Comparison of ENCODE assay signal across 12 cellular contexts in genomic region chr9:15144567-15145174, GRCh38.
DNase-seq lines count a peak whose midpoint lies in the region; ATAC-seq, FAIRE-seq and TF ChIP-seq lines count a peak whose summit lies in the region.
"Had no signal": no experiment of that assay in that cellular context is flagged by ENCODE, and none has a peak within 500 bp of the region (broad histone marks: within the 10 kb centered on the region; RNA-seq: fewer than 3 reads in every experiment).

No MANE protein-coding gene starts in this region.

- TF ChIP-seq EP300 in Ishikawa (IDR thresholded peaks at IDR 0.05; ENCODE audit: borderline replicate concordance): no peak

- intact Hi-C loops in pancreas (cut with DNase I): no loop called here

- H3K9me3 ChIP-seq in pancreas: no peaks in the 10 kb centered on the region
- H3K9me3 ChIP-seq: vagina had no signal

- no peak for ATAC-seq in GM21367 (IDR thresholded peaks at IDR 0.05; ENCODE audit: unreplicated experiment)
- no peak for ATAC-seq in pancreas
- ATAC-seq: stimulated activated memory B cell treated with anti-CD40 and anti-IgM and Interleukin-4, amounts not matched to agents 10 μg/mL and 1 μg/mL and 100 μg/mL, for 72 hours; T-helper 17 cell had no signal

- FAIRE-seq in pancreas (lab: Jason Lieb, UNC) (no peak), RCC 7860 (lab: Jason Lieb, UNC) (no peak)

- 36 to 46% methylated on average over 6 of the region's 6 CpGs for WGBS in pancreas, 2 donors

- no peak overlapping the region for H3K4me3 ChIP-seq in fibroblast of mammary gland (ENCODE audit: control insufficient read depth, low read depth, low read length)
- H3K4me3 ChIP-seq in pancreas: no peak overlapping the region
- H3K4me3 ChIP-seq: vagina had no signal

- no peak for TF ChIP-seq RAD21 in Ishikawa (IDR thresholded peaks at IDR 0.05; ENCODE audit: low read depth)

- TF ChIP-seq CTCF in fibroblast of mammary gland (conservative IDR thresholded peaks at IDR 0.05; ENCODE audit: control insufficient read depth, insufficient read depth, low read depth, low read length) (no peak), pancreas (IDR thresholded peaks at IDR 0.05) (no peak)

- no peaks in the 10 kb centered on the region for H3K4me1 ChIP-seq in pancreas
- H3K4me1 ChIP-seq: vagina had no signal

- H3K27me3 ChIP-seq in pancreas: no peaks in the 10 kb centered on the region
- H3K27me3 ChIP-seq: vagina had no signal

- peak; percentile 32 for DNase-seq in AG20443 (ENCODE audit: low spot score)
- DNase-seq in NCI-H446 treated with DMSO at 0.1 percent for 48 hours (lab: John Stamatoyannopoulos, UW): peak; percentile 77
- peak; percentile 71 for DNase-seq in fibroblast of mammary gland (ENCODE audit: low read depth)
- no peak for DNase-seq in NCI-H82 (lab: John Stamatoyannopoulos, UW)
- no peak for DNase-seq in pancreas
- no peak for DNase-seq in RCC 7860 (ENCODE audit: low spot score)
- DNase-seq: stimulated activated CD4-positive, alpha-beta T cell treated with anti-CD3 and anti-CD28 coated beads, Interleukin-2, amount 100 ng/mL, for 24 hours; T-helper 17 cell had no signal

- H3K27ac ChIP-seq in pancreas: no peak overlapping the region
- H3K27ac ChIP-seq: vagina had no signal

- no peaks in the 10 kb centered on the region for H3K36me3 ChIP-seq in pancreas
- H3K36me3 ChIP-seq: vagina had no signal

TF ChIP-seq in Ishikawa, 13 proteins besides CTCF, POLR2A, EP300 and RAD21:
- TF ChIP-seq EGR1 (IDR thresholded peaks at IDR 0.05) (no peak), TCF12 (IDR thresholded peaks at IDR 0.05; ENCODE audit: low read depth) (peak; percentile 26; the same call in 1 of the 2 replicates), MAX (IDR thresholded peaks at IDR 0.05) (no peak), YY1 (IDR thresholded peaks at IDR 0.05; ENCODE audit: low read depth) (no peak), CEBPB (IDR thresholded peaks at IDR 0.05) (no peak), USF1 (IDR thresholded peaks at IDR 0.05) (no peak), REST (IDR thresholded peaks at IDR 0.05; ENCODE audit: low read depth) (no peak), TAF1 (IDR thresholded peaks at IDR 0.05; ENCODE audit: low read depth) (no peak), ZBTB7A (IDR thresholded peaks at IDR 0.05; ENCODE audit: low read depth) (no peak), NFIC (IDR thresholded peaks at IDR 0.05) (peak; percentile 87), FOXM1 (IDR thresholded peaks at IDR 0.05; ENCODE audit: borderline replicate concordance, low read depth) (no peak), CREB1 (IDR thresholded peaks at IDR 0.05; ENCODE audit: low read depth) (no peak), TEAD4 (IDR thresholded peaks at IDR 0.05) (no peak)

Comparison
In these comparisons a context has a peak if more than half of its experiments do, and no peak if none do; other contexts are left out.
1. DNase-seq: peak in AG20443 (single experiment), NCI-H446 treated with DMSO at 0.1 percent for 48 hours (single experiment) and fibroblast of mammary gland (single experiment); none in NCI-H82 (single experiment), pancreas (0 of 6) and RCC 7860 (single experiment).